ENCODE assay signal across 8 cellular contexts in the genomic region with DNA sequence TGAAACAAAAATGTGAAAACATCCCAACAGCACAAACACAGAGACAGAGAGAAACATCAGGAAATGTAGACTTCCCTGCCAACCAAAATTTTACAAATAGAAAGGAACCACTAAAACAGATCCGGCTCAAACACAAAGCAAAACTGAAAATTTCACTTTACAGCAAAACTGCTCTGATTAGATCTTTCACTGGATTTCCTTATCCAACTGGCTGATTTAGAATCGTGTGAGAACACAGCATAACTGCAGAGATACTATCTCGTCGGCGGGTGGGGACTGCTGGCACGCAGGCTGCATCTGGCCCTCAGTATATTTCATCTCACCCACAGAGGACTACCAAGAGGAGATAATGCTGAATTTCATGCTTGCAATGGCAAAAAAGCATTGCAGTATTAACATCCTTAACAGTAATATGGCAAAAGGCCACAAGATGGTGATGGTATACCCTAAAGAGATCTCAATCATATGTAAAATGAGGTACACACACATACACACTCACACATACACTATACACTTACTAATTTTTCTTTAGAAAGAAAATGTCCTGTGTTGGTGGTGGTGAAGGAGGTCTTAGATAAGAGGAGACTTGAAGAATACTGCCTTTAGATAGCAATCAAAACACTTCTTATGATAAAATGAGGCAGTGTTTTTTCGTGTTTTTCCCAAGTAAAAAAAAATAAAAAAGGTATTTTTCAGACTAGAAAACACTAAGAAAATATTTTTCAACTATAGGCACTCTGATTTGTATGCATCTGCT. TPM values are rescaled to one million over a fixed set of nuclear protein-coding genes. Genes with fewer than 3 reads are reported as not detected.
DNase-seq lines count a peak whose midpoint lies in the region; ATAC-seq, FAIRE-seq and TF ChIP-seq lines count a peak whose summit lies in the region.

No MANE protein-coding gene starts in this region.

- peak overlapping the region; percentile 26 for H3K4me3 ChIP-seq in fibroblast of pulmonary artery (replicated peaks; ENCODE audit: low read depth, low read length)
- no peak overlapping the region for H3K4me3 ChIP-seq in pancreas

- H3K27ac Mint-ChIP-seq in nephron progenitor cell, result no peak overlapping the region

- no peak overlapping the region for H3K27ac ChIP-seq in pancreas

- no peaks in the 10 kb centered on the region for H3K9me3 Mint-ChIP-seq in nephron progenitor cell

- FAIRE-seq in pancreas (lab: Jason Lieb, UNC), result no peak

- H3K9me3 ChIP-seq in pancreas, result no peaks in the 10 kb centered on the region

- H3K27me3 ChIP-seq in pancreas, result no peaks in the 10 kb centered on the region

- H3K4me3 Mint-ChIP-seq in nephron progenitor cell, result no peak overlapping the region

- H3K27me3 Mint-ChIP-seq in nephron progenitor cell (ENCODE audit: low read depth, poor library complexity), result no peaks in the 10 kb centered on the region

- peak; percentile 67 for TF ChIP-seq CTCF in fibroblast of pulmonary artery (IDR thresholded peaks at IDR 0.05; ENCODE audit: low read length, missing control alignments)
- no peak for TF ChIP-seq CTCF in pancreas (IDR thresholded peaks at IDR 0.05)
- no peak for TF ChIP-seq CTCF in nephron progenitor cell (IDR thresholded peaks at IDR 0.05)

- DNase-seq in DMS114 treated with DMSO at 0.1 percent for 48 hours (lab: John Stamatoyannopoulos, UW; ENCODE audit: unreplicated experiment), result peak; percentile 66
- DNase-seq in NOMO-1 (lab: John Stamatoyannopoulos, UW; ENCODE audit: unreplicated experiment in 2 of 2), result peak; percentile 82 to 92
- peak; percentile 59 for DNase-seq in activated T-cell treated with anti-CD3 and anti-CD28 coated beads for 48 hours (ENCODE audit: low read depth)
- DNase-seq in fibroblast of pulmonary artery (ENCODE audit: low read depth), result peak; percentile 92
- no peak for DNase-seq in pancreas
- no peak for DNase-seq in nephron progenitor cell

- H3K36me3 Mint-ChIP-seq in nephron progenitor cell (ENCODE audit: low read depth), result no peaks in the 10 kb centered on the region

- intact Hi-C loops in pancreas (cut with DNase I), result no loop called here

- peak; percentile 96 for ATAC-seq in GM19395 (IDR thresholded peaks at IDR 0.05; ENCODE audit: unreplicated experiment)
- ATAC-seq in HG03442 (IDR thresholded peaks at IDR 0.05; ENCODE audit: unreplicated experiment), result peak; percentile 92
- peak; percentile 66 to 87 (median 84) for ATAC-seq in pancreas

- 22 to 29% methylated on average over 7 of the region's 7 CpGs for WGBS in pancreas, 2 donors

- H3K36me3 ChIP-seq in pancreas, result no peaks in the 10 kb centered on the region

- peaks cover 5% of the 10 kb centered on the region for H3K4me1 Mint-ChIP-seq in nephron progenitor cell

- no peaks in the 10 kb centered on the region for H3K4me1 ChIP-seq in pancreas

RNA-seq across cellular contexts. Expression of a gene that starts 10.6 kb away (rescaled TPM):
- 1 to 10 TPM; 3.0 to 7.4 (median 5.3) TPM for total RNA-seq in pancreas
- 1 to 10 TPM; 4.0 to 8.1 TPM for polyA plus RNA-seq in pancreas

RNA-seq across cellular contexts. Expression of a gene that starts 36.8 kb away (rescaled TPM):
- total RNA-seq in pancreas, result 10 to 100 TPM in 4 of 6 donors, 1 to 10 TPM in 2; 7.4 to 13.9 (median 10.6) TPM
- polyA plus RNA-seq in pancreas, result 1 to 10 TPM; 3.0 to 5.6 TPM

Comparison
In these comparisons a context has a peak if more than half of its experiments do, and no peak if none do; other contexts are left out.
1. DNase-seq: peak in DMS114 treated with DMSO at 0.1 percent for 48 hours (single experiment), NOMO-1 (2 of 2), activated T-cell treated with anti-CD3 and anti-CD28 coated beads for 48 hours (single experiment) and fibroblast of pulmonary artery (single experiment); none in pancreas (0 of 6) and nephron progenitor cell (single experiment).
2. Peak in every context shown above with its lines, with median percentiles within 50 percentile points of each other: ATAC-seq.